18 cellular contexts compared by ENCODE assay signal in the genomic region with DNA sequence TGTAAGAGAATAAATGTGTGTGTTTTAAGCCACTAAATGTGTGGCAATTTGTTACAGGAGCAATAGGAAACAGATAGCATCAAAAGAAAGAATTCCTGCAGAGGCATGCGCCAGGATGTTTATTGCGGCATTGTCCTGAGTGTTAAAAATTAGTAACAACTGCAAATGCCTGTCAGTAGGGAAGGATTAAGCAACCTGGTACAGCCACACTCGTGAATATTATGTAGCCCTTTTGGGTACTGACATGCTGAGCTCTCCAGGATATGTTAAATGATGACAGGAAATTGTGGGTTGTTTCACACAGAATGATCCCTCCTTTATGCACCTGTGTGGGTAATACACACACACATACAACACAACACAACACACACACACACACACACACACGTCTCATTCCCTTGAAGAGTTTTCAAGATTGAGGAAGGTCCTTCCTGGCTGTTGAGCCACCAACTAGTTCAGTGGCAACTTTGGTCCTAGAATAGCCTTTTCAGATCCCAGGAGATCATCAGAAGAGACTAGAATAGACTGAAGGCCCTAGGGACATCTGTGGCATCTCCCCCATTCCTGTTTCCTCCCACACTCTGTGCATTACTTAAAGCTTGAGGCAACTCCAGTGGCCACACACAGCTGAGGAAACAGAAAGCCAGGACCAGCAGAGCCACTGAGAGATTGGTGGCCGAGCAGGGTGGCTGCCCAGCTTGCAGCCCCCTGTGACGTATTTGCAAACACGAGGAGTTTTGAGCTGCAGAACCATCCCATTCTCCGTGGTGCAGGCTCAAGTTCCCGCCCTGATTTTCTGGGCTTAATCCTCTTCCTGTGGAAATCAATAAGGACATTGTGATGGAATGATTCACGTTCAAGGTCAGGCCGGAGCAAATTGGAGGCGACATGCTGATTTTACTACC.
DNase-seq lines count a peak whose midpoint lies in the region; FAIRE-seq and TF ChIP-seq lines count a peak whose summit lies in the region.
"Had no signal": no experiment of that assay in that cellular context is flagged by ENCODE, and none has a peak within 500 bp of the region (broad histone marks: within the 10 kb centered on the region; RNA-seq: fewer than 3 reads in every experiment).

No MANE protein-coding gene starts in this region.

- no peak overlapping the region for H3K14ac ChIP-seq in trophoblast cell (ENCODE audit: low read length)

- TF ChIP-seq POLR2A in spleen (IDR thresholded peaks at IDR 0.05), result no peak

- no peak overlapping the region for H2BK5ac ChIP-seq in trophoblast cell (ENCODE audit: low read depth, low read length, poor library complexity)

- intact Hi-C loops in spleen (cut with DNase I; ENCODE audit: low total_unique reads), result no loop called here

- H3K9ac ChIP-seq in trophoblast cell (ENCODE audit: low read length), result no peak overlapping the region

- H3K4me1 ChIP-seq in trophoblast cell (ENCODE audit: control insufficient read depth in 1 of 2, insufficient read depth in 2 of 2, low read length in 2 of 2) (no peaks in the 10 kb centered on the region), spleen (no peaks in the 10 kb centered on the region)
- H3K4me1 ChIP-seq: left ventricle myocardium inferior, sigmoid colon, uterus had no signal

- H3K79me2 ChIP-seq in trophoblast cell (ENCODE audit: control insufficient read depth, insufficient read depth, low read length, poor library complexity), result no peaks in the 10 kb centered on the region

- no peak overlapping the region for H2AFZ ChIP-seq in trophoblast cell (ENCODE audit: insufficient read depth, low read length, poor library complexity)

- no peak overlapping the region for H4K12ac ChIP-seq in trophoblast cell (ENCODE audit: low read depth, low read length)

- DNase-seq in EL, result peak; percentile 71
- peak; percentile 57 for DNase-seq in Jurkat, Clone E6-1 (ENCODE audit: low read depth, low spot score)
- peak; percentile 8 for DNase-seq in bronchial epithelial cell (ENCODE audit: low read depth)
- DNase-seq in trophoblast cell, result peak; percentile 68 to 81
- no peak for DNase-seq in spleen
- DNase-seq in GM19239 (ENCODE audit: insufficient read length, low spot score), result no peak
- DNase-seq in GM19240 (ENCODE audit: insufficient read length, low spot score), result no peak
- DNase-seq in KBM-7, result no peak
- DNase-seq: activated CD8-positive, alpha-beta memory T cell treated with anti-CD3 and anti-CD28 coated beads, Interleukin-2, amount 50 U/mL, for 48 hours; activated naive CD4-positive, alpha-beta T cell treated with Interleukin-2 at 50 U/mL for 16 hours; C1 segment of cervical spinal cord; DMS79; left ventricle myocardium inferior; natural killer cell; NCI-H187 treated with DMSO at 0.1 percent for 48 hours; sigmoid colon; stimulated activated naive B cell treated with anti-CD40 and anti-IgM and Interleukin-4, amounts not matched to agents 10 μg/mL and 1 μg/mL and 100 μg/mL, for 72 hours; uterus had no signal

- peaks cover 7% of the 10 kb centered on the region for H3K27me3 ChIP-seq in bronchial epithelial cell (ENCODE audit: control insufficient read depth, insufficient read depth, low read length)
- H3K27me3 ChIP-seq in trophoblast cell (ENCODE audit: insufficient read depth, low read length), result peaks cover 3% of the 10 kb centered on the region
- H3K27me3 ChIP-seq in spleen (replicated peaks in 1 of 7), result peaks cover 0 to 58% (median 0%) of the 10 kb centered on the region in 7 donors
- H3K27me3 ChIP-seq: uterus had no signal

- no peak overlapping the region for H3K23ac ChIP-seq in trophoblast cell (ENCODE audit: low read length)

- H3K27ac ChIP-seq in trophoblast cell (ENCODE audit: low read depth, low read length) (no peak overlapping the region), spleen (no peak overlapping the region)
- H3K27ac ChIP-seq: left ventricle myocardium inferior, sigmoid colon, uterus had no signal

- no peak for FAIRE-seq in bronchial epithelial cell (lab: Jason Lieb, UNC)
- FAIRE-seq in GM19239 (lab: Jason Lieb, UNC), result no peak

- no peak overlapping the region for H2AK5ac ChIP-seq in trophoblast cell (ENCODE audit: low read length)

- H2BK120ac ChIP-seq in trophoblast cell (ENCODE audit: insufficient read depth, low read length, poor library complexity), result no peak overlapping the region

- no peak overlapping the region for H4K91ac ChIP-seq in trophoblast cell (ENCODE audit: low read depth, low read length)

- peaks cover 2% of the 10 kb centered on the region for H3K9me3 ChIP-seq in trophoblast cell (ENCODE audit: insufficient read depth, low read depth, low read length)
- H3K9me3 ChIP-seq in spleen, result peaks cover 0 to 25% (median 3%) of the 10 kb centered on the region in 8 donors
- H3K9me3 ChIP-seq: uterus had no signal

- no CpG with 5 or more reads among the region's 12 CpGs for WGBS in trophoblast cell (ENCODE audit: extremely low coverage, insufficient coverage, insufficient read length)
- WGBS in spleen, 5 donors, result 12 to 19% (median 18%) methylated on average over 12 of the region's 12 CpGs

- TF ChIP-seq CTCF in bronchial epithelial cell (IDR thresholded peaks at IDR 0.05; ENCODE audit: insufficient read depth, low read length, severe bottlenecking) (no peak), spleen (IDR thresholded peaks at IDR 0.05 in 8 of 11, conservative IDR thresholded peaks at IDR 0.05 in 3 of 11) (no peak)

- no peak overlapping the region for H3K4me2 ChIP-seq in trophoblast cell (ENCODE audit: low read length)

- no peak overlapping the region for H3K18ac ChIP-seq in trophoblast cell (ENCODE audit: low read length)

- H3K79me1 ChIP-seq in trophoblast cell (ENCODE audit: low read length), result no peaks in the 10 kb centered on the region

- in situ Hi-C loops in KBM-7 (cut with MboI; ENCODE audit: low pct_unique_long_range_greater_than_20kb, low sequenced_read_pairs), result no loop called here

- no peak overlapping the region for H3K4me3 ChIP-seq in Jurkat, Clone E6-1 (ENCODE audit: low read length)
- no peak overlapping the region for H3K4me3 ChIP-seq in bronchial epithelial cell (ENCODE audit: low read depth, low read length)
- no peak overlapping the region for H3K4me3 ChIP-seq in trophoblast cell (ENCODE audit: low read depth, low read length)
- H3K4me3 ChIP-seq in spleen, result no peak overlapping the region
- H3K4me3 ChIP-seq: left ventricle myocardium inferior, sigmoid colon, uterus had no signal

- H3K36me3 ChIP-seq in bronchial epithelial cell (ENCODE audit: control insufficient read depth, insufficient read depth, low read length) (no peaks in the 10 kb centered on the region), trophoblast cell (ENCODE audit: control insufficient read depth in 1 of 2, insufficient read depth in 2 of 2, low read length in 2 of 2) (no peaks in the 10 kb centered on the region), spleen (no peaks in the 10 kb centered on the region)
- H3K36me3 ChIP-seq: left ventricle myocardium inferior, sigmoid colon, uterus had no signal

- no peak overlapping the region for H2BK12ac ChIP-seq in trophoblast cell (ENCODE audit: low read length)

- H3K4ac ChIP-seq in trophoblast cell (ENCODE audit: low read depth, low read length), result no peak overlapping the region

- H4K8ac ChIP-seq in trophoblast cell (ENCODE audit: low read depth, low read length), result no peak overlapping the region

Comparison
In these comparisons a context has a peak if more than half of its experiments do, and no peak if none do; other contexts are left out.
1. DNase-seq: peak in EL (single experiment), Jurkat, Clone E6-1 (single experiment), bronchial epithelial cell (single experiment) and trophoblast cell (2 of 2); none in spleen (single experiment), GM19239 (single experiment), GM19240 (single experiment) and KBM-7 (single experiment).